ENCODE assay signal across 8 cellular contexts in genomic region chr10:68331455-68332258, GRCh38. TPM values are rescaled to one million over a fixed set of nuclear protein-coding genes. Genes with fewer than 3 reads are reported as not detected.
DNase-seq lines count a peak whose midpoint lies in the region; ATAC-seq and TF ChIP-seq lines count a peak whose summit lies in the region.

Gene HNRNPH3, plus strand, starts transcription at chr10:68332064. Its CDS starts 5,158 bp downstream, at chr10:68337222.

- peaks cover 2% of the 10 kb centered on the region for H3K27me3 Mint-ChIP-seq in activated CD4-positive, alpha-beta T cell treated with anti-CD3 and anti-CD28 coated beads, Interleukin-2, amount 10 ng/mL, durations not matched to agents 24 days and 14 days

- no peak for TF ChIP-seq CTCF in coronary artery (IDR thresholded peaks at IDR 0.05)

- peaks cover 47% of the 10 kb centered on the region for H3K4me1 Mint-ChIP-seq in activated CD4-positive, alpha-beta T cell treated with anti-CD3 and anti-CD28 coated beads, Interleukin-2, amount 10 ng/mL, durations not matched to agents 24 days and 14 days

- H3K36me3 Mint-ChIP-seq in activated CD4-positive, alpha-beta T cell treated with anti-CD3 and anti-CD28 coated beads, Interleukin-2, amount 10 ng/mL, durations not matched to agents 24 days and 14 days (ENCODE audit: low read depth): peaks cover 39% of the 10 kb centered on the region

- H3K27ac ChIP-seq in coronary artery: peak within 1 kb of the TSS; percentile 98 to 100

- no peaks in the 10 kb centered on the region for H3K9me3 Mint-ChIP-seq in activated CD4-positive, alpha-beta T cell treated with anti-CD3 and anti-CD28 coated beads, Interleukin-2, amount 10 ng/mL, durations not matched to agents 24 days and 14 days

- peak within 1 kb of the TSS; percentile 99 for H3K4me3 Mint-ChIP-seq in activated CD4-positive, alpha-beta T cell treated with anti-CD3 and anti-CD28 coated beads, Interleukin-2, amount 10 ng/mL, durations not matched to agents 24 days and 14 days

- peak; percentile 75 for ATAC-seq in GM19351 (IDR thresholded peaks at IDR 0.05; ENCODE audit: unreplicated experiment)
- ATAC-seq in HG03520 (IDR thresholded peaks at IDR 0.05; ENCODE audit: unreplicated experiment): peak; percentile 71
- peak; percentile 83 for ATAC-seq in left colon

- peak; percentile 80 to 98 (median 96) for DNase-seq in C1 segment of cervical spinal cord (lab: John Stamatoyannopoulos, UW)
- peak; percentile 90 for DNase-seq in NCI-H526 treated with DMSO at 0.1 percent for 48 hours (lab: John Stamatoyannopoulos, UW)
- peak; percentile 100 for DNase-seq in activated CD4-positive, alpha-beta T cell treated with anti-CD3 and anti-CD28 coated beads, Interleukin-2, amount 10 ng/mL, durations not matched to agents 24 days and 14 days
- peak; percentile 98 for DNase-seq in coronary artery (ENCODE audit: low spot score)
- peak; percentile 98 to 99 for DNase-seq in left colon
- peak; percentile 96 to 99 for DNase-seq in stimulated activated CD4-positive, alpha-beta T cell treated with anti-CD3 and anti-CD28 coated beads, Interleukin-1b, Interleukin-23, amount 100 ng/mL, for 4 hours (ENCODE audit: low read depth in 2 of 2)

- intact Hi-C loops in activated CD4-positive, alpha-beta T cell treated with anti-CD3 and anti-CD28 coated beads, Interleukin-2, amount 10 ng/mL, durations not matched to agents 24 days and 14 days (cut with micrococcal nuclease): loop anchor here (1.0 to 10.0 kb wide), 8 partner anchors 76 to 571 kb away; partner anchors contain the start of genes CCAR1, DDX50, RUFY2 and SIRT1
- intact Hi-C loops in left colon (cut with DNase I, micrococcal nuclease): no loop called here

- H3K4me3 ChIP-seq in coronary artery: peak within 1 kb of the TSS; percentile 91

- peak within 1 kb of the TSS; percentile 100 for H3K27ac Mint-ChIP-seq in activated CD4-positive, alpha-beta T cell treated with anti-CD3 and anti-CD28 coated beads, Interleukin-2, amount 10 ng/mL, durations not matched to agents 24 days and 14 days

RNA-seq across cellular contexts. Expression of gene HNRNPH3, which starts in this region (rescaled TPM):
- total RNA-seq in activated CD4-positive, alpha-beta T cell treated with anti-CD3 and anti-CD28 coated beads, Interleukin-2, amount 10 ng/mL, durations not matched to agents 24 days and 14 days: 200 and 206 TPM in 2 replicates
- total RNA-seq in left colon: 10 to 100 TPM; 79.9 to 85.2 TPM

Comparison
In these comparisons a context has a peak if more than half of its experiments do, and no peak if none do; other contexts are left out.
1. Peak in every context shown above with its lines: DNase-seq, ATAC-seq, H3K4me3 ChIP-seq and H3K27ac ChIP-seq.